In genomic region chr13:35856084-35856483, GRCh38 we compare ENCODE assay signal across 15 cellular contexts.
DNase-seq lines count a peak whose midpoint lies in the region; ATAC-seq and TF ChIP-seq lines count a peak whose summit lies in the region.
"Had no signal": no experiment of that assay in that cellular context is flagged by ENCODE, and none has a peak within 500 bp of the region (broad histone marks: within the 10 kb centered on the region; RNA-seq: fewer than 3 reads in every experiment).

No MANE protein-coding gene starts in this region.

- no peaks in the 10 kb centered on the region for H3K79me2 ChIP-seq in HCT116 (ENCODE audit: insufficient read depth, low read length)

- DNase-seq in HCT116 (ENCODE audit: low read depth, low spot score), result no peak
- no peak for DNase-seq in WTC11 (ENCODE audit: low spot score)
- DNase-seq in sigmoid colon, result no peak
- no peak for DNase-seq in tibial artery
- no peak for DNase-seq in activated T-cell treated with anti-CD3 and anti-CD28 coated beads, Interleukin-2, amount 50 U/mL, for 4 hours
- no peak for DNase-seq in ascending aorta (ENCODE audit: low spot score in 2 of 2)
- DNase-seq: NCI-H187, NCI-H2171, NCI-H446, OCI-M1, SJCRH30 had no signal

- peaks cover 14% of the 10 kb centered on the region for H3K36me3 Mint-ChIP-seq in WTC11
- no peaks in the 10 kb centered on the region for H3K36me3 Mint-ChIP-seq in activated T-cell treated with anti-CD3 and anti-CD28 coated beads, Interleukin-2, amount 50 U/mL, for 4 hours (ENCODE audit: insufficient read depth)

- no peaks in the 10 kb centered on the region for H3K27me3 Mint-ChIP-seq in WTC11 (ENCODE audit: low read depth)
- peaks cover 14% of the 10 kb centered on the region for H3K27me3 Mint-ChIP-seq in activated T-cell treated with anti-CD3 and anti-CD28 coated beads, Interleukin-2, amount 50 U/mL, for 4 hours (ENCODE audit: low read depth)

- H3K9me3 ChIP-seq in HCT116 (ENCODE audit: control insufficient read depth in 1 of 2, insufficient read depth in 1 of 2, low read depth in 1 of 2, low read length in 2 of 2) (no peaks in the 10 kb centered on the region), gastroesophageal sphincter (no peaks in the 10 kb centered on the region), sigmoid colon (no peaks in the 10 kb centered on the region), tibial artery (no peaks in the 10 kb centered on the region), ascending aorta (no peaks in the 10 kb centered on the region)
- H3K9me3 ChIP-seq: SJCRH30 had no signal

- POLR2A ChIA-PET in HCT116 (lab: Charles Lee) (no interaction called here), WTC11 (lab: Charles Lee) (no interaction called here)

- peaks cover 14 to 16% of the 10 kb centered on the region in 2 experiments for H3K4me1 ChIP-seq in HCT116 (ENCODE audit: control insufficient read depth in 1 of 2, insufficient read depth in 2 of 2, low read length in 2 of 2)
- H3K4me1 ChIP-seq in gastroesophageal sphincter, result peaks cover 24 to 69% (median 30%) of the 10 kb centered on the region in 3 donors
- H3K4me1 ChIP-seq in sigmoid colon, result peaks cover 0 to 58% (median 45%) of the 10 kb centered on the region in 4 donors
- peaks cover 0 to 48% (median 17%) of the 10 kb centered on the region in 4 donors for H3K4me1 ChIP-seq in tibial artery
- peaks cover 0 to 22% of the 10 kb centered on the region in 2 donors for H3K4me1 ChIP-seq in ascending aorta
- H3K4me1 ChIP-seq: SJCRH30 had no signal

- intact Hi-C loops in HCT116 (cut with micrococcal nuclease) (no loop called here), sigmoid colon (cut with DNase I) (no loop called here), tibial artery (cut with DNase I; ENCODE audit: low total_unique reads) (no loop called here), ascending aorta (cut with DNase I) (no loop called here)

- TF ChIP-seq EP300 in gastroesophageal sphincter (IDR thresholded peaks at IDR 0.05), result no peak
- no peak for TF ChIP-seq EP300 in sigmoid colon (IDR thresholded peaks at IDR 0.05)

- H4K20me1 ChIP-seq in HCT116 (ENCODE audit: insufficient read depth), result no peaks in the 10 kb centered on the region

- H3K36me3 ChIP-seq in HCT116 (ENCODE audit: control insufficient read depth in 1 of 2, insufficient read depth in 2 of 2, low read length in 2 of 2) (no peaks in the 10 kb centered on the region), gastroesophageal sphincter (no peaks in the 10 kb centered on the region), sigmoid colon (no peaks in the 10 kb centered on the region), tibial artery (no peaks in the 10 kb centered on the region), ascending aorta (no peaks in the 10 kb centered on the region)
- H3K36me3 ChIP-seq: SJCRH30 had no signal

- no peaks in the 10 kb centered on the region for H3K9me2 ChIP-seq in HCT116 (ENCODE audit: insufficient read depth)

- no peak overlapping the region for H3K27ac ChIP-seq in HCT116 (ENCODE audit: low read depth, low read length)
- H3K27ac ChIP-seq in gastroesophageal sphincter, result peak overlapping the region in 3 of 4 donors; percentile 9 to 82 (median 30)
- peak overlapping the region; percentile 27 to 90 (median 82) for H3K27ac ChIP-seq in sigmoid colon
- H3K27ac ChIP-seq in tibial artery, result peak overlapping the region in 1 of 2 donors; percentile 86
- H3K27ac ChIP-seq in ascending aorta, result no peak overlapping the region
- H3K27ac ChIP-seq: HL-60, SJCRH30 had no signal

- BruUV-seq in HCT116 (replicated peaks; lab: Mats Ljungman, UMichigan), result no TSS peak

- H3K9ac ChIP-seq in HCT116 (ENCODE audit: low read length), result no peak overlapping the region

- TF ChIP-seq CTCF in HCT116 (IDR thresholded peaks at IDR 0.05 in 2 of 3, conservative IDR thresholded peaks at IDR 0.05 in 1 of 3; ENCODE audit: borderline replicate concordance in 1 of 3, insufficient read depth in 1 of 3, low read depth in 2 of 3, low read length in 2 of 3), result no peak
- no peak for TF ChIP-seq CTCF in WTC11 (IDR thresholded peaks at IDR 0.05)
- no peak for TF ChIP-seq CTCF in gastroesophageal sphincter (IDR thresholded peaks at IDR 0.05)
- no peak for TF ChIP-seq CTCF in sigmoid colon (IDR thresholded peaks at IDR 0.05)
- TF ChIP-seq CTCF in tibial artery (IDR thresholded peaks at IDR 0.05), result no peak
- no peak for TF ChIP-seq CTCF in ascending aorta (IDR thresholded peaks at IDR 0.05)

- no peak for TF ChIP-seq RAD21 in HCT116 (IDR thresholded peaks at IDR 0.05; ENCODE audit: low read depth)

- CTCF ChIA-PET in HCT116 (lab: Charles Lee), result no interaction called here
- CTCF ChIA-PET in WTC11 (lab: Charles Lee), result interaction anchor here (2.0 to 2.1 kb wide), 2 partner anchors 38 to 97 kb away, joined by 8 read pairs; no protein-coding TSS in a partner anchor

- RAD21 ChIA-PET in HCT116 (lab: Charles Lee; ENCODE audit: low non-redundant PET in 1 of 2, low total read pairs in 2 of 2, uncharacterized antibody in 2 of 2, unreplicated experiment in 2 of 2), result interaction anchor here in 1 of 2 experiments (0.6 kb wide), 1 partner anchor 168 kb away, joined by 3 read pairs; no protein-coding TSS in a partner anchor

- H3K27ac Mint-ChIP-seq in WTC11, result peak overlapping the region; percentile 97

- 86 to 92% methylated on average over 4 of the region's 4 CpGs for WGBS in gastroesophageal sphincter (ENCODE audit: low coverage in 1 of 2), 2 donors
- 65 to 67% methylated on average over 4 of the region's 4 CpGs for WGBS in sigmoid colon, 2 donors

- peaks cover 83% of the 10 kb centered on the region for H3K4me1 Mint-ChIP-seq in WTC11
- no peaks in the 10 kb centered on the region for H3K4me1 Mint-ChIP-seq in activated T-cell treated with anti-CD3 and anti-CD28 coated beads, Interleukin-2, amount 50 U/mL, for 4 hours (ENCODE audit: low read depth)

- H3K9me3 Mint-ChIP-seq in WTC11, result no peaks in the 10 kb centered on the region
- H3K9me3 Mint-ChIP-seq in activated T-cell treated with anti-CD3 and anti-CD28 coated beads, Interleukin-2, amount 50 U/mL, for 4 hours, result no peaks in the 10 kb centered on the region

- ATAC-seq in HCT116, result no peak
- ATAC-seq in WTC11, result no peak
- no peak for ATAC-seq in gastroesophageal sphincter
- ATAC-seq in activated T-cell treated with anti-CD3 and anti-CD28 coated beads, Interleukin-2, amount 50 U/mL, for 4 hours, result no peak
- ATAC-seq in HG03442 (IDR thresholded peaks at IDR 0.05; ENCODE audit: unreplicated experiment), result no peak
- ATAC-seq: K562 had no signal

- H3K4me3 Mint-ChIP-seq in WTC11, result peak overlapping the region; percentile 51
- H3K4me3 Mint-ChIP-seq in activated T-cell treated with anti-CD3 and anti-CD28 coated beads, Interleukin-2, amount 50 U/mL, for 4 hours, result no peak overlapping the region

- TF ChIP-seq POLR2A in HCT116 (IDR thresholded peaks at IDR 0.05; ENCODE audit: borderline replicate concordance, extremely low read depth, insufficient read depth, insufficient read length) (no peak), gastroesophageal sphincter (IDR thresholded peaks at IDR 0.05) (no peak), sigmoid colon (IDR thresholded peaks at IDR 0.05) (no peak)

- peak overlapping the region; percentile 47 for H3K4me2 ChIP-seq in HCT116 (ENCODE audit: low read length)

- peaks cover 60% of the 10 kb centered on the region for H3K27me3 ChIP-seq in HCT116 (ENCODE audit: insufficient read depth, low read length)
- no peaks in the 10 kb centered on the region for H3K27me3 ChIP-seq in gastroesophageal sphincter
- no peaks in the 10 kb centered on the region for H3K27me3 ChIP-seq in sigmoid colon
- no peaks in the 10 kb centered on the region for H3K27me3 ChIP-seq in tibial artery
- no peaks in the 10 kb centered on the region for H3K27me3 ChIP-seq in ascending aorta
- H3K27me3 ChIP-seq: SJCRH30 had no signal

- H3K4me3 ChIP-seq in HCT116 (replicated peaks in 1 of 2; ENCODE audit: low read depth in 1 of 2, low read length in 2 of 2), result no peak overlapping the region
- H3K4me3 ChIP-seq in gastroesophageal sphincter, result no peak overlapping the region
- H3K4me3 ChIP-seq in sigmoid colon, result no peak overlapping the region
- no peak overlapping the region for H3K4me3 ChIP-seq in tibial artery
- no peak overlapping the region for H3K4me3 ChIP-seq in ascending aorta
- H3K4me3 ChIP-seq: K562, SJCRH30 had no signal

- H2AFZ ChIP-seq in HCT116 (ENCODE audit: low read depth, low read length, poor library complexity, severe bottlenecking), result no peak overlapping the region

TF ChIP-seq in HCT116, 20 proteins besides CTCF, POLR2A, EP300 and RAD21:
- no peak for TF ChIP-seq TCF7L2 (IDR thresholded peaks at IDR 0.05; ENCODE audit: borderline replicate concordance, extremely low read depth, insufficient read depth, insufficient read length)
- TF ChIP-seq ZNF274 (IDR thresholded peaks at IDR 0.05; ENCODE audit: low read depth, low read length), result no peak
- TF ChIP-seq EZH2 (IDR thresholded peaks at IDR 0.05), result no peak
- no peak for TF ChIP-seq JUND (IDR thresholded peaks at IDR 0.05)
- TF ChIP-seq SRF (IDR thresholded peaks at IDR 0.05; ENCODE audit: low read depth), result no peak
- no peak for TF ChIP-seq SP1 (IDR thresholded peaks at IDR 0.05; ENCODE audit: low read depth)
- no peak for TF ChIP-seq ZFX (IDR thresholded peaks at IDR 0.05)
- TF ChIP-seq ELF1 (IDR thresholded peaks at IDR 0.05; ENCODE audit: borderline replicate concordance, low read depth), result no peak
TF ChIP-seq in HCT116: peak in this region for 0.

TF ChIP-seq in WTC11, 78 proteins besides CTCF, POLR2A, EP300 and RAD21:
- TF ChIP-seq IRF1 (CRISPR knock-in tag; IDR thresholded peaks at IDR 0.05) (no peak), MXD4 (CRISPR knock-in tag; IDR thresholded peaks at IDR 0.05; ENCODE audit: borderline replicate concordance) (0 out of 2 replicates have a peak, but pooled peaks have one; percentile 24)

Comparison
In these comparisons a context has a peak if more than half of its experiments do, and no peak if none do; other contexts are left out.
1. H3K27ac ChIP-seq: peak in gastroesophageal sphincter (3 of 4) and sigmoid colon (4 of 4); none in HCT116 (single experiment) and ascending aorta (0 of 2).